ENCODE assay signal across 1 cellular context in the genomic region with DNA sequence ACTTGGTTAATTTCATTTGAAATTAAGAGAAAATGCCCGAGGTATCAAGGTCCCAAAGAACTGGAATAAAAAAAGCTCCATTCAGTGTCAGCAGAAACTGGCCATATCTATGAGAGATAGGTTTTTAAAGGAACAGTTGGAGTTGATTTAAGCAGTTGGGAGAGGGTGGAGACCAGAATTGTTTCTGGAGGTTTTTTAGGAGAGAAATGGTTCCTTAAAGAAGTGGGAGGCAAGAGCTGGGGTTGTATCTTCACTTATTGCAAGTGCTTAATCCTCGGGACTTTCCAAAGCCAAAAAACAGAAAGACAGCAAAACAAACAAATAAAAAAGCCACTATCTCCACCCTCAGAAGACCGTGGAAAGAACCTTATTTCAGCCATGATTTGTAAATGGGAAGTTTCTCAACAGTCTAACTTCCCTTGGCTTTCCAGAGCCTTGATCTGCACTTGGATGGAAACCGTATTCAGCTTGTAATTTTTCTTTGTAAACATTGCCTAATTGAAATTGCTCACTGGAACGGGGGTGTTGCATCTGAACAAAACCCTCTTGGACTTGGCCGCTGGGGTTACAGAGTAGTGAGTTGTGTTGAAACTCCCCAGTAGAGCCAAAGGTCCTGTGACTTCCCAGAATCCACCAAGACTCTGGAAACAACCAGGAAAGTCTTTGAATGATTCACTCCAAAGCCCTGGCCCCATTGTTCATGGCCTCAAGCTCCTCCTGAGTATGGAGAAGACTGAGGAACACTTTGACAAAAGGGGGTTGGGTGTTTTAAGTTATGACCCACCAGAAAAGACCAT.
TF ChIP-seq lines count a peak whose summit lies in the region.

No MANE protein-coding gene starts in this region.

TF ChIP-seq in HepG2, 621 proteins besides CTCF, POLR2A, EP300 and RAD21 (continued from another document and continues in another):
- TF ChIP-seq HMGXB3 (CRISPR knock-in tag; IDR thresholded peaks at IDR 0.05; ENCODE audit: borderline replicate concordance) (0 out of 2 replicates have a peak, but pooled peaks have one; percentile 28), SNRNP70 (IDR thresholded peaks at IDR 0.05; ENCODE audit: low read depth, low read length) (no peak), ZNF674 (CRISPR knock-in tag; IDR thresholded peaks at IDR 0.05; ENCODE audit: low read depth) (no peak), IKZF1 (IDR thresholded peaks at IDR 0.05) (no peak), GATAD1 (CRISPR knock-in tag; IDR thresholded peaks at IDR 0.05) (no peak), ZNF740 (CRISPR knock-in tag; IDR thresholded peaks at IDR 0.05) (no peak), ZNF17 (CRISPR knock-in tag; IDR thresholded peaks at IDR 0.05) (no peak), ZNF891 (CRISPR knock-in tag; IDR thresholded peaks at IDR 0.05) (no peak), MNT (IDR thresholded peaks at IDR 0.05) (no peak), HNRNPLL (IDR thresholded peaks at IDR 0.05; ENCODE audit: low read depth, low read length, poor library complexity, severe bottlenecking) (no peak), ZNF331 (CRISPR knock-in tag; IDR thresholded peaks at IDR 0.05) (peak; percentile 16; the same call in 1 of the 2 replicates), PBX3 (CRISPR knock-in tag; IDR thresholded peaks at IDR 0.05; ENCODE audit: borderline replicate concordance) (no peak), HNF4G (IDR thresholded peaks at IDR 0.05; ENCODE audit: borderline replicate concordance, low read depth, low read length) (peak; percentile 72; the same call in 1 of the 2 replicates), HNF4G (CRISPR knock-in tag; IDR thresholded peaks at IDR 0.05; ENCODE audit: borderline replicate concordance, low read depth) (no peak), ZNF512 (CRISPR knock-in tag; IDR thresholded peaks at IDR 0.05) (no peak), RCOR2 (CRISPR knock-in tag; IDR thresholded peaks at IDR 0.05) (0 out of 2 replicates have a peak, but pooled peaks have one; percentile 18), ZFAT (CRISPR knock-in tag; conservative IDR thresholded peaks at IDR 0.05) (no peak), ZNF7 (CRISPR knock-in tag; IDR thresholded peaks at IDR 0.05) (no peak)
- TF ChIP-seq, protein P1, sequence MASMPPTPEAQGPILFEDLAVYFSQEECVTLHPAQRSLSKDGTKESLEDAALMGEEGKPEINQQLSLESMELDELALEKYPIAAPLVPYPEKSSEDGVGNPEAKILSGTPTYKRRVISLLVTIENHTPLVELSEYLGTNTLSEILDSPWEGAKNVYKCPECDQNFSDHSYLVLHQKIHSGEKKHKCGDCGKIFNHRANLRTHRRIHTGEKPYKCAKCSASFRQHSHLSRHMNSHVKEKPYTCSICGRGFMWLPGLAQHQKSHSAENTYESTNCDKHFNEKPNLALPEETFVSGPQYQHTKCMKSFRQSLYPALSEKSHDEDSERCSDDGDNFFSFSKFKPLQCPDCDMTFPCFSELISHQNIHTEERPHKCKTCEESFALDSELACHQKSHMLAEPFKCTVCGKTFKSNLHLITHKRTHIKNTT (CRISPR knock-in tag; IDR thresholded peaks at IDR 0.05): no peak
- TF ChIP-seq, protein P2, sequence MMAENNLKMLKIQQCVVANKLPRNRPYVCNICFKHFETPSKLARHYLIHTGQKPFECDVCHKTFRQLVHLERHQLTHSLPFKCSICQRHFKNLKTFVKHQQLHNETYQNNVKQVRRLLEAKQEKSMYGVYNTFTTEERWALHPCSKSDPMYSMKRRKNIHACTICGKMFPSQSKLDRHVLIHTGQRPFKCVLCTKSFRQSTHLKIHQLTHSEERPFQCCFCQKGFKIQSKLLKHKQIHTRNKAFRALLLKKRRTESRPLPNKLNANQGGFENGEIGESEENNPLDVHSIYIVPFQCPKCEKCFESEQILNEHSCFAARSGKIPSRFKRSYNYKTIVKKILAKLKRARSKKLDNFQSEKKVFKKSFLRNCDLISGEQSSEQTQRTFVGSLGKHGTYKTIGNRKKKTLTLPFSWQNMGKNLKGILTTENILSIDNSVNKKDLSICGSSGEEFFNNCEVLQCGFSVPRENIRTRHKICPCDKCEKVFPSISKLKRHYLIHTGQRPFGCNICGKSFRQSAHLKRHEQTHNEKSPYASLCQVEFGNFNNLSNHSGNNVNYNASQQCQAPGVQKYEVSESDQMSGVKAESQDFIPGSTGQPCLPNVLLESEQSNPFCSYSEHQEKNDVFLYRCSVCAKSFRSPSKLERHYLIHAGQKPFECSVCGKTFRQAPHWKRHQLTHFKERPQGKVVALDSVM (CRISPR knock-in tag; IDR thresholded peaks at IDR 0.05): no peak
- TF ChIP-seq, protein P3, sequence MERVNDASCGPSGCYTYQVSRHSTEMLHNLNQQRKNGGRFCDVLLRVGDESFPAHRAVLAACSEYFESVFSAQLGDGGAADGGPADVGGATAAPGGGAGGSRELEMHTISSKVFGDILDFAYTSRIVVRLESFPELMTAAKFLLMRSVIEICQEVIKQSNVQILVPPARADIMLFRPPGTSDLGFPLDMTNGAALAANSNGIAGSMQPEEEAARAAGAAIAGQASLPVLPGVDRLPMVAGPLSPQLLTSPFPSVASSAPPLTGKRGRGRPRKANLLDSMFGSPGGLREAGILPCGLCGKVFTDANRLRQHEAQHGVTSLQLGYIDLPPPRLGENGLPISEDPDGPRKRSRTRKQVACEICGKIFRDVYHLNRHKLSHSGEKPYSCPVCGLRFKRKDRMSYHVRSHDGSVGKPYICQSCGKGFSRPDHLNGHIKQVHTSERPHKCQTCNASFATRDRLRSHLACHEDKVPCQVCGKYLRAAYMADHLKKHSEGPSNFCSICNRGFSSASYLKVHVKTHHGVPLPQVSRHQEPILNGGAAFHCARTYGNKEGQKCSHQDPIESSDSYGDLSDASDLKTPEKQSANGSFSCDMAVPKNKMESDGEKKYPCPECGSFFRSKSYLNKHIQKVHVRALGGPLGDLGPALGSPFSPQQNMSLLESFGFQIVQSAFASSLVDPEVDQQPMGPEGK (CRISPR knock-in tag; IDR thresholded peaks at IDR 0.05): peak; percentile 41; the same call in 1 of the 2 replicates
- TF ChIP-seq, protein P4, sequence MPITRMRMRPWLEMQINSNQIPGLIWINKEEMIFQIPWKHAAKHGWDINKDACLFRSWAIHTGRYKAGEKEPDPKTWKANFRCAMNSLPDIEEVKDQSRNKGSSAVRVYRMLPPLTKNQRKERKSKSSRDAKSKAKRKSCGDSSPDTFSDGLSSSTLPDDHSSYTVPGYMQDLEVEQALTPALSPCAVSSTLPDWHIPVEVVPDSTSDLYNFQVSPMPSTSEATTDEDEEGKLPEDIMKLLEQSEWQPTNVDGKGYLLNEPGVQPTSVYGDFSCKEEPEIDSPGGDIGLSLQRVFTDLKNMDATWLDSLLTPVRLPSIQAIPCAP (CRISPR knock-in tag; IDR thresholded peaks at IDR 0.05; ENCODE audit: low read depth): no peak
- TF ChIP-seq, protein P5, sequence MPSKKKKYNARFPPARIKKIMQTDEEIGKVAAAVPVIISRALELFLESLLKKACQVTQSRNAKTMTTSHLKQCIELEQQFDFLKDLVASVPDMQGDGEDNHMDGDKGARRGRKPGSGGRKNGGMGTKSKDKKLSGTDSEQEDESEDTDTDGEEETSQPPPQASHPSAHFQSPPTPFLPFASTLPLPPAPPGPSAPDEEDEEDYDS (CRISPR knock-in tag; IDR thresholded peaks at IDR 0.05): no peak
- TF ChIP-seq, protein P6, sequence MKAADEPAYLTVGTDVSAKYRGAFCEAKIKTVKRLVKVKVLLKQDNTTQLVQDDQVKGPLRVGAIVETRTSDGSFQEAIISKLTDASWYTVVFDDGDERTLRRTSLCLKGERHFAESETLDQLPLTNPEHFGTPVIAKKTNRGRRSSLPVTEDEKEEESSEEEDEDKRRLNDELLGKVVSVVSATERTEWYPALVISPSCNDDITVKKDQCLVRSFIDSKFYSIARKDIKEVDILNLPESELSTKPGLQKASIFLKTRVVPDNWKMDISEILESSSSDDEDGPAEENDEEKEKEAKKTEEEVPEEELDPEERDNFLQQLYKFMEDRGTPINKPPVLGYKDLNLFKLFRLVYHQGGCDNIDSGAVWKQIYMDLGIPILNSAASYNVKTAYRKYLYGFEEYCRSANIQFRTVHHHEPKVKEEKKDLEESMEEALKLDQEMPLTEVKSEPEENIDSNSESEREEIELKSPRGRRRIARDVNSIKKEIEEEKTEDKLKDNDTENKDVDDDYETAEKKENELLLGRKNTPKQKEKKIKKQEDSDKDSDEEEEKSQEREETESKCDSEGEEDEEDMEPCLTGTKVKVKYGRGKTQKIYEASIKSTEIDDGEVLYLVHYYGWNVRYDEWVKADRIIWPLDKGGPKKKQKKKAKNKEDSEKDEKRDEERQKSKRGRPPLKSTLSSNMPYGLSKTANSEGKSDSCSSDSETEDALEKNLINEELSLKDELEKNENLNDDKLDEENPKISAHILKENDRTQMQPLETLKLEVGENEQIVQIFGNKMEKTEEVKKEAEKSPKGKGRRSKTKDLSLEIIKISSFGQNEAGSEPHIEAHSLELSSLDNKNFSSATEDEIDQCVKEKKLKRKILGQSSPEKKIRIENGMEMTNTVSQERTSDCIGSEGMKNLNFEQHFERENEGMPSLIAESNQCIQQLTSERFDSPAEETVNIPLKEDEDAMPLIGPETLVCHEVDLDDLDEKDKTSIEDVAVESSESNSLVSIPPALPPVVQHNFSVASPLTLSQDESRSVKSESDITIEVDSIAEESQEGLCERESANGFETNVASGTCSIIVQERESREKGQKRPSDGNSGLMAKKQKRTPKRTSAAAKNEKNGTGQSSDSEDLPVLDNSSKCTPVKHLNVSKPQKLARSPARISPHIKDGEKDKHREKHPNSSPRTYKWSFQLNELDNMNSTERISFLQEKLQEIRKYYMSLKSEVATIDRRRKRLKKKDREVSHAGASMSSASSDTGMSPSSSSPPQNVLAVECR (CRISPR knock-in tag; IDR thresholded peaks at IDR 0.05; ENCODE audit: borderline replicate concordance): no peak
- TF ChIP-seq, protein P7, sequence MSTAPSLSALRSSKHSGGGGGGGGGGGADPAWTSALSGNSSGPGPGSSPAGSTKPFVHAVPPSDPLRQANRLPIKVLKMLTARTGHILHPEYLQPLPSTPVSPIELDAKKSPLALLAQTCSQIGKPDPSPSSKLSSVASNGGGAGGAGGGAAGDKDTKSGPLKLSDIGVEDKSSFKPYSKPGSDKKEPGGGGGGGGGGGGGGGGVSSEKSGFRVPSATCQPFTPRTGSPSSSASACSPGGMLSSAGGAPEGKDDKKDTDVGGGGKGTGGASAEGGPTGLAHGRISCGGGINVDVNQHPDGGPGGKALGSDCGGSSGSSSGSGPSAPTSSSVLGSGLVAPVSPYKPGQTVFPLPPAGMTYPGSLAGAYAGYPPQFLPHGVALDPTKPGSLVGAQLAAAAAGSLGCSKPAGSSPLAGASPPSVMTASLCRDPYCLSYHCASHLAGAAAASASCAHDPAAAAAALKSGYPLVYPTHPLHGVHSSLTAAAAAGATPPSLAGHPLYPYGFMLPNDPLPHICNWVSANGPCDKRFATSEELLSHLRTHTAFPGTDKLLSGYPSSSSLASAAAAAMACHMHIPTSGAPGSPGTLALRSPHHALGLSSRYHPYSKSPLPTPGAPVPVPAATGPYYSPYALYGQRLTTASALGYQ (CRISPR knock-in tag; IDR thresholded peaks at IDR 0.05): no peak
